ENCODE assay signal across 8 cellular contexts in the genomic region with DNA sequence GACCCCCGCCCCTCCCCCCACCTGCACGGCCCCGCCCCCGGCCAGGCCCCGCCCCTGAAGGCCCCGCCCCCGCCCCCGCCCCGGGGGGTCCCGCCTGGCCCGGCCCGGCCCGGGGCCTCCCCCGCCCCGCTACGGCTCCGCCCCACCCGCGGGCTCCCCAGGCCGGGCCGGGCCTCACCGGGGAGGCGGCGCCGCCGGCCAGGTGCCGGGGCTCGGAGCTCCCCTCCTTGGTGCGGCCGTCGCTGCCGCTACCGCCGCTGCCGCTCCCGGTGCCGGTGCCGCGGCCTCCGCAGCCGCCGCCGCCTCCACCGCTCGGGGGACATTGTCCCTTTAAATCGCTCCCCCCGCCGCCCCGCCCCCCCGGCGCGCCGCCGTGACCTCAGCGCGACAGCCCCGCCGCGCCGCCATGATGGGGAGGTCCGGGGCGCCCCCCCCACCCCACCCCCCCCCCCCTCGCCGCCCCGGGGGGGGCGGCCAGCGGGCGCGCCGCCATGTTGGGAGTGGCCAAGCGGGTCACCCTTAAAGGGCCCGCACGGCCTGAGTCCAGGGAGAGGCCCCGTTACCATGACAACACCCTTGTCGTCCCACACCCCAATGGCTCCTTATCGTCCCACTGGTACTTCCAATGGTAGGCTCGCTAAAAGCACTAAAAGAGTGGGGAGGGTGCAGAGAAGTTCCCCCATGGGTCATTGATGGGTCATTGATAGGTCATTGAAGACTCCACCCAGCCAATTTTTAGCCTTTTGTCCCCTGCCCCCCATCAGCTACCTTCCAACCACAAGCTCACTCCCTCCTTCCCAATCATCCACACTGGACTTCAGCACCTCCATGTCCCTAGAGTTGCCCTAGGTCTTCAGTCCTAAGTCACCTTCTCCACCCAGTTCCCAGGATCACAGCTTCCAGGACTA. TPM values are rescaled to one million over a fixed set of nuclear protein-coding genes. Genes with fewer than 3 reads are reported as not detected.
DNase-seq lines count a peak whose midpoint lies in the region; ATAC-seq and TF ChIP-seq lines count a peak whose summit lies in the region.

A gene with protein sequence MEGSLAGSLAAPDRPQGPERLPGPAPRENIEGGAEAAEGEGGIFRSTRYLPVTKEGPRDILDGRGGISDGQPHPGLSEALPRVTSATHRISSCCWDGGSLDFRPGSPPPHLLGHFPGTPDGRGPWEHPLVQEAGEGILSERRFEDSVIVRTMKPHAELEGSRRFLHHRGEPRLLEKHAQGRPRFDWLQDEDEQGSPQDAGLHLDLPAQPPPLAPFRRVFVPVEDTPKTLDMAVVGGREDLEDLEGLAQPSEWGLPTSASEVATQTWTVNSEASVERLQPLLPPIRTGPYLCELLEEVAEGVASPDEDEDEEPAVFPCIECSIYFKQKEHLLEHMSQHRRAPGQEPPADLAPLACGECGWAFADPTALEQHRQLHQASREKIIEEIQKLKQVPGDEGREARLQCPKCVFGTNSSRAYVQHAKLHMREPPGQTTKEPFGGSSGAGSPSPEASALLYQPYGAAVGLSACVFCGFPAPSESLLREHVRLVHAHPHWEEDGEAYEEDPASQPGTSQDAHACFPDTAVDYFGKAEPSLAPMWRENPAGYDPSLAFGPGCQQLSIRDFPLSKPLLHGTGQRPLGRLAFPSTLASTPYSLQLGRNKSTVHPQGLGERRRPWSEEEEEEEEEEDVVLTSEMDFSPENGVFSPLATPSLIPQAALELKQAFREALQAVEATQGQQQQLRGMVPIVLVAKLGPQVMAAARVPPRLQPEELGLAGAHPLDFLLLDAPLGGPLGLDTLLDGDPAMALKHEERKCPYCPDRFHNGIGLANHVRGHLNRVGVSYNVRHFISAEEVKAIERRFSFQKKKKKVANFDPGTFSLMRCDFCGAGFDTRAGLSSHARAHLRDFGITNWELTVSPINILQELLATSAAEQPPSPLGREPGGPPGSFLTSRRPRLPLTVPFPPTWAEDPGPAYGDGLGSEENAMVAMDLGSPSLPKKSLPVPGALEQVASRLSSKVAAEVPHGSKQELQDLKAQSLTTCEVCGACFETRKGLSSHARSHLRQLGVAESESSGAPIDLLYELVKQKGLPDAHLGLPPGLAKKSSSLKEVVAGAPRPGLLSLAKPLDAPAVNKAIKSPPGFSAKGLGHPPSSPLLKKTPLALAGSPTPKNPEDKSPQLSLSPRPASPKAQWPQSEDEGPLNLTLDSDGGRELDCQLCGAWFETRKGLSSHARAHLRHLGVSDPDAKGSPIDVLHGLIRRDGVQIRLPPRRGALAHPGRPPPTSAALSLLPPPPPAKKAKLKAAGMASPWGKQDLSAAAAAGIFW (N-terminal part only) (minus strand): TSS at position 337 of the 908 bp plus-strand sequence. CDS start 1,649 bp downstream, outside the sequence.

- H3K27me3 ChIP-seq in BLaER1 = no peaks in the 10 kb centered on the region

- ATAC-seq in GM19351 (IDR thresholded peaks at IDR 0.05; ENCODE audit: unreplicated experiment) (peak; percentile 37), left colon (peak; percentile 50), HG03135 (IDR thresholded peaks at IDR 0.05; ENCODE audit: unreplicated experiment) (no peak)

- intact Hi-C loops in left colon (cut with DNase I, micrococcal nuclease) = no loop called here

- no peaks in the 10 kb centered on the region for H4K20me1 ChIP-seq in BLaER1

- no peaks in the 10 kb centered on the region for H3K9me3 ChIP-seq in BLaER1

- TF ChIP-seq CTCF in choroid plexus epithelial cell (conservative IDR thresholded peaks at IDR 0.05; ENCODE audit: low read depth, low read length) = no peak

- H3K4me3 ChIP-seq in BLaER1 (peak within 1 kb of the TSS; percentile 71), choroid plexus epithelial cell (ENCODE audit: low read depth, low read length) (peak within 1 kb of the TSS; percentile 70)

- peak; percentile 52 for DNase-seq in NCI-H1105 (lab: John Stamatoyannopoulos, UW)
- peak; percentile 88 for DNase-seq in activated CD4-positive, alpha-beta T cell treated with anti-CD3 and anti-CD28 coated beads for 48 hours
- peak; percentile 70 for DNase-seq in choroid plexus epithelial cell (ENCODE audit: low read depth)
- peak; percentile 77 to 92 for DNase-seq in left colon
- DNase-seq in stimulated activated CD4-positive, alpha-beta T cell treated with anti-CD3 and anti-CD28 coated beads, Interleukin-1b, Interleukin-23, amount 100 ng/mL, for 1 hour (ENCODE audit: low read depth in 2 of 2) = peak; percentile 68 to 83

- H3K4me1 ChIP-seq in BLaER1 = peaks cover 63% of the 10 kb centered on the region

- H3K27ac ChIP-seq in BLaER1 = peak within 1 kb of the TSS; percentile 73

- H3K9ac ChIP-seq in BLaER1 = peak within 1 kb of the TSS; percentile 67

- H3K36me3 ChIP-seq in BLaER1 = peaks cover 23% of the 10 kb centered on the region; the same call in 1 of the 2 replicates

- peak within 1 kb of the TSS; percentile 98 for H3K4me2 ChIP-seq in BLaER1

RNA-seq across cellular contexts. Expression of the gene that starts here (rescaled TPM):
- total RNA-seq in left colon = 10 to 100 TPM; 24.5 to 24.8 TPM
